ENCODE assay signal across 8 cellular contexts in genomic region chr2:174487536-174488162, GRCh38. TPM values are rescaled to one million over a fixed set of nuclear protein-coding genes. Genes with fewer than 3 reads are reported as not detected.
DNase-seq lines count a peak whose midpoint lies in the region; TF ChIP-seq lines count a peak whose summit lies in the region.

No MANE protein-coding gene starts in this region.

- intact Hi-C loops in sigmoid colon (cut with DNase I): loop anchor here (2.0 to 5.0 kb wide), 3 partner anchors 73 to 195 kb away; no protein-coding TSS in a partner anchor

- H3K4me1 Mint-ChIP-seq in activated CD4-positive, alpha-beta T cell treated with anti-CD3 and anti-CD28 coated beads, Interleukin-2, amount 10 ng/mL, durations not matched to agents 7 days and 5 days: peaks cover 67% of the 10 kb centered on the region

- H3K27ac ChIP-seq in Peyer's patch: peak overlapping the region; percentile 74 to 84 (median 84)
- H3K27ac ChIP-seq in sigmoid colon: peak overlapping the region; percentile 87 to 97 (median 93)

- CTCF ChIA-PET in activated CD4-positive, alpha-beta T cell treated with anti-CD3 and anti-CD28 coated beads, Interleukin-2, amount 10 ng/mL, durations not matched to agents 7 days and 5 days (lab: Charles Lee): interaction anchor here (0.6 to 2.2 kb wide), 3 partner anchors 20 to 59 kb away, joined by 3 to 6 read pairs (median 4); no protein-coding TSS in a partner anchor

- peaks cover 3% of the 10 kb centered on the region for H3K9me3 Mint-ChIP-seq in activated CD4-positive, alpha-beta T cell treated with anti-CD3 and anti-CD28 coated beads, Interleukin-2, amount 10 ng/mL, durations not matched to agents 7 days and 5 days

- DNase-seq in activated CD4-positive, alpha-beta T cell treated with anti-CD3 and anti-CD28 coated beads, Interleukin-2, amount 10 ng/mL, durations not matched to agents 7 days and 5 days: no peak
- no peak for DNase-seq in activated CD4-positive, alpha-beta T cell treated with anti-CD3 and anti-CD28 coated beads for 1 hour
- DNase-seq in Peyer's patch (no peak), fibroblast of the aortic adventitia (ENCODE audit: low read depth) (no peak), sigmoid colon (no peak), kidney tubule cell (ENCODE audit: low spot score) (no peak), NCI-H510A treated with DMSO at 0.1 percent for 48 hours (lab: John Stamatoyannopoulos, UW) (no peak), NCI-H1092 (lab: John Stamatoyannopoulos, UW) (no peak)

- H3K36me3 ChIP-seq in Peyer's patch (no peaks in the 10 kb centered on the region), sigmoid colon (no peaks in the 10 kb centered on the region)

- H3K4me1 ChIP-seq in Peyer's patch: no peaks in the 10 kb centered on the region
- peaks cover 0 to 20% (median 6%) of the 10 kb centered on the region in 4 donors for H3K4me1 ChIP-seq in sigmoid colon

- TF ChIP-seq POLR2A in Peyer's patch (IDR thresholded peaks at IDR 0.05) (no peak), sigmoid colon (IDR thresholded peaks at IDR 0.05) (no peak)

- no peaks in the 10 kb centered on the region for H3K9me3 ChIP-seq in Peyer's patch
- no peaks in the 10 kb centered on the region for H3K9me3 ChIP-seq in sigmoid colon

- H3K27ac Mint-ChIP-seq in activated CD4-positive, alpha-beta T cell treated with anti-CD3 and anti-CD28 coated beads, Interleukin-2, amount 10 ng/mL, durations not matched to agents 7 days and 5 days: peak overlapping the region; percentile 91

- H3K27me3 ChIP-seq in Peyer's patch (no peaks in the 10 kb centered on the region), sigmoid colon (no peaks in the 10 kb centered on the region)

- 67 to 75% methylated on average over 12 of the region's 12 CpGs for WGBS in sigmoid colon, 2 donors

- TF ChIP-seq CTCF in Peyer's patch (IDR thresholded peaks at IDR 0.05) (no peak), fibroblast of the aortic adventitia (IDR thresholded peaks at IDR 0.05; ENCODE audit: insufficient read depth, low read length) (no peak), sigmoid colon (IDR thresholded peaks at IDR 0.05) (no peak)

- peaks cover 10% of the 10 kb centered on the region for H3K36me3 Mint-ChIP-seq in activated CD4-positive, alpha-beta T cell treated with anti-CD3 and anti-CD28 coated beads, Interleukin-2, amount 10 ng/mL, durations not matched to agents 7 days and 5 days (ENCODE audit: low read depth)

- peak overlapping the region; percentile 97 for H3K4me3 Mint-ChIP-seq in activated CD4-positive, alpha-beta T cell treated with anti-CD3 and anti-CD28 coated beads, Interleukin-2, amount 10 ng/mL, durations not matched to agents 7 days and 5 days

- no peak for TF ChIP-seq EP300 in sigmoid colon (IDR thresholded peaks at IDR 0.05)

- H3K4me3 ChIP-seq in Peyer's patch: peak overlapping the region; percentile 83 to 91 (median 88)
- peak overlapping the region; percentile 79 for H3K4me3 ChIP-seq in fibroblast of the aortic adventitia (ENCODE audit: low read depth, low read length)
- peak overlapping the region; percentile 36 to 89 (median 80) for H3K4me3 ChIP-seq in sigmoid colon

- POLR2A ChIA-PET in activated CD4-positive, alpha-beta T cell treated with anti-CD3 and anti-CD28 coated beads, Interleukin-2, amount 10 ng/mL, durations not matched to agents 7 days and 5 days (lab: Charles Lee): no interaction called here

- H3K27me3 Mint-ChIP-seq in activated CD4-positive, alpha-beta T cell treated with anti-CD3 and anti-CD28 coated beads, Interleukin-2, amount 10 ng/mL, durations not matched to agents 7 days and 5 days: no peaks in the 10 kb centered on the region

RNA-seq across cellular contexts. Expression of gene GPR155, which starts 0.8 kb away (rescaled TPM):
- 10 to 100 TPM; 33.3 to 38.1 TPM for total RNA-seq in activated CD4-positive, alpha-beta T cell treated with anti-CD3 and anti-CD28 coated beads, Interleukin-2, amount 10 ng/mL, durations not matched to agents 7 days and 5 days
- 10 to 100 TPM in 1 of 4 donors, 1 to 10 TPM in 3; 1.8 to 48.7 (median 3.2) TPM for total RNA-seq in Peyer's patch
- 1.6 and 2.2 TPM in 2 replicates for total RNA-seq in fibroblast of the aortic adventitia (ENCODE audit: low replicate concordance)
- 10 to 100 TPM; 19.1 to 28.9 (median 22.7) TPM for total RNA-seq in sigmoid colon
- polyA plus RNA-seq in sigmoid colon: 1 to 10 TPM in 1 of 3 donors, under 1 TPM in 2; under 0.01 to 4.1 (median 0.69) TPM
